1 cellular context compared by ENCODE assay signal in genomic region chr20:45336530-45337366, GRCh38.
TF ChIP-seq lines count a peak whose summit lies in the region.

No MANE protein-coding gene starts in this region.

TF ChIP-seq in IMR-90, 13 proteins besides CTCF, POLR2A, EP300 and RAD21 (continued from another document):
- TF ChIP-seq ELK1 (IDR thresholded peaks at IDR 0.05; ENCODE audit: borderline replicate concordance, low read depth, low read length) (no peak), CHD1 (IDR thresholded peaks at IDR 0.05; ENCODE audit: low read depth, low read length) (no peak), CEBPB (IDR thresholded peaks at IDR 0.05; ENCODE audit: low read depth, low read length) (peak; percentile 73; the same call in 1 of the 2 replicates), BHLHE40 (IDR thresholded peaks at IDR 0.05; ENCODE audit: low read depth, low read length) (peak; percentile 51), NFE2L2 (IDR thresholded peaks at IDR 0.05; ENCODE audit: low read depth, low read length) (peak; percentile 46; the same call in 1 of the 2 replicates), MAFK (IDR thresholded peaks at IDR 0.05; ENCODE audit: low read depth, low read length) (peak; percentile 49)
